In the genomic region with DNA sequence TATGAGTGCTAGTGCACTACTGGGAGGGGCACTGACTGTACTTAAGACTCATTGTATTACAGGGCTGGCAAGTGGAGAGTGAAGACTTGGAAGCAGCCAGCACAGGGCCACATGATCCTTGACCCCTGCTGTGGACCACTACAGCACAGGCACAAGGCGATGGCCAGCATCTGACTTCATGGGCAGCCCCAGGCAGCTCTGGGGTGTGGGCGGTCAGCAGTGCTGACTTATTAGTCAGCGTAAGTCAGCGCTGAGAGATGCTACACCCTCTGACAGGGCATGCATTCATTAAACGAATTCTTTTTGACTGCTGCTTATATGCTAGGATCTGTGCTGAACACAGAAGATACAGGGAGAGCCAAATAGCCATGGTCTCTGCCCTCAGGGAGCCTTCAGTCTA, we compare ENCODE assay signal across 16 cellular contexts. TPM values are rescaled to one million over a fixed set of nuclear protein-coding genes. Genes with fewer than 3 reads are reported as not detected.
A peak's percentile ranks its signal among the peaks of the same experiment; 100 is the strongest.
DNase-seq lines count a peak whose midpoint lies in the region; ATAC-seq and TF ChIP-seq lines count a peak whose summit lies in the region.
"Had no signal": no experiment of that assay in that cellular context is flagged by ENCODE, and none has a peak within 500 bp of the region (broad histone marks: within the 10 kb centered on the region; RNA-seq: fewer than 3 reads in every experiment).

No MANE protein-coding gene starts in this region.

- H3K27me3 Mint-ChIP-seq in neural progenitor cell (ENCODE audit: insufficient read depth, low read depth), result peaks cover 2% of the 10 kb centered on the region
- H3K27me3 Mint-ChIP-seq in natural killer cell (ENCODE audit: low read depth in 2 of 2), result peaks cover 0 to 3% of the 10 kb centered on the region in 2 donors

- H3K36me3 Mint-ChIP-seq in neural progenitor cell (peaks cover 2% of the 10 kb centered on the region), natural killer cell (no peaks in the 10 kb centered on the region)

- no peak overlapping the region for H3K4me2 ChIP-seq in PC-9
- H3K4me2 ChIP-seq in neural progenitor cell, result no peak overlapping the region

- TF ChIP-seq CTCF in PC-9 (conservative IDR thresholded peaks at IDR 0.05), result no peak
- no peak for TF ChIP-seq CTCF in epithelial cell of esophagus (IDR thresholded peaks at IDR 0.05; ENCODE audit: insufficient read depth, low read depth, low read length, missing control alignments)
- TF ChIP-seq CTCF in neural progenitor cell (IDR thresholded peaks at IDR 0.05), result no peak
- TF ChIP-seq CTCF in natural killer cell (IDR thresholded peaks at IDR 0.05), result no peak
- no peak for TF ChIP-seq CTCF in dorsolateral prefrontal cortex (IDR thresholded peaks at IDR 0.05 in 54 of 56, conservative IDR thresholded peaks at IDR 0.05 in 2 of 56; ENCODE audit: low read depth in 1 of 56, partially characterized antibody in 56 of 56)

- H3K4me3 ChIP-seq in PC-9, result no peak overlapping the region
- no peak overlapping the region for H3K4me3 ChIP-seq in epithelial cell of esophagus (ENCODE audit: low read length)
- no peak overlapping the region for H3K4me3 ChIP-seq in neural progenitor cell
- H3K4me3 ChIP-seq in dorsolateral prefrontal cortex, result no peak overlapping the region
- H3K4me3 ChIP-seq: skin epidermis had no signal

- DNase-seq in ELR (ENCODE audit: low read depth) (peak; percentile 95), PC-9 (peak; percentile 36 to 57), epithelial cell of esophagus (ENCODE audit: low read depth) (peak; percentile 87), neural progenitor cell (ENCODE audit: low spot score) (no peak), NCI-H187 (lab: John Stamatoyannopoulos, UW) (no peak), natural killer cell (no peak), dorsolateral prefrontal cortex (no peak)
- DNase-seq in stimulated activated CD4-positive, alpha-beta T cell treated with anti-CD3 and anti-CD28 coated beads, Interleukin-12 subunit alpha, Interleukin-12 subunit beta, amount 100 ng/mL, for 4 hours, result no peak
- DNase-seq: activated CD8-positive, alpha-beta T cell treated with anti-CD3 and anti-CD28 coated beads, Interleukin-2, amount 10 ng/mL, durations not matched to agents 7 days and 5 days; amygdala; H7; Karpas-422; NCI-H510A; stimulated activated naive CD4-positive, alpha-beta T cell treated with Interleukin-2 at 50 U/mL for 16 hours had no signal

- H3K9me3 ChIP-seq in PC-9 (ENCODE audit: insufficient read depth, low read depth), result no peaks in the 10 kb centered on the region
- H3K9me3 ChIP-seq in neural progenitor cell (ENCODE audit: low read depth), result no peaks in the 10 kb centered on the region

- CTCF ChIA-PET in PC-9 (lab: Charles Lee), result no interaction called here

- no peak for ATAC-seq in natural killer cell
- ATAC-seq: activated CD8-positive, alpha-beta T cell treated with anti-CD3 and anti-CD28 coated beads, Interleukin-2, amount 10 ng/mL, durations not matched to agents 7 days and 5 days had no signal

- H4K20me1 ChIP-seq in PC-9 (ENCODE audit: insufficient read depth), result no peaks in the 10 kb centered on the region
- H4K20me1 ChIP-seq in neural progenitor cell (ENCODE audit: low read depth), result no peaks in the 10 kb centered on the region

- H3K79me2 ChIP-seq in PC-9 (ENCODE audit: low read depth) (no peaks in the 10 kb centered on the region), neural progenitor cell (ENCODE audit: low read depth) (no peaks in the 10 kb centered on the region)

- no peaks in the 10 kb centered on the region for H3K4me1 Mint-ChIP-seq in neural progenitor cell
- no peaks in the 10 kb centered on the region for H3K4me1 Mint-ChIP-seq in natural killer cell

- intact Hi-C loops in PC-9 (cut with micrococcal nuclease; ENCODE audit: unreplicated experiment), result no loop called here
- intact Hi-C loops in natural killer cell (cut with micrococcal nuclease), result no loop called here
- intact Hi-C loops in dorsolateral prefrontal cortex (cut with DNase I), result no loop called here

- no peak overlapping the region for H3K27ac Mint-ChIP-seq in neural progenitor cell
- H3K27ac Mint-ChIP-seq in natural killer cell, result no peak overlapping the region
- H3K27ac Mint-ChIP-seq: activated CD8-positive, alpha-beta T cell treated with anti-CD3 and anti-CD28 coated beads, Interleukin-2, amount 10 ng/mL, durations not matched to agents 7 days and 5 days had no signal

- peaks cover 9% of the 10 kb centered on the region; the same call in 1 of the 2 replicates for H3K4me1 ChIP-seq in PC-9 (replicated peaks; ENCODE audit: insufficient read depth)
- no peaks in the 10 kb centered on the region for H3K4me1 ChIP-seq in neural progenitor cell

- no peak overlapping the region for H3K9ac ChIP-seq in neural progenitor cell

- H3K4me3 Mint-ChIP-seq in neural progenitor cell, result peak overlapping the region; percentile 9
- H3K4me3 Mint-ChIP-seq in natural killer cell, result no peak overlapping the region
- H3K4me3 Mint-ChIP-seq: activated CD8-positive, alpha-beta T cell treated with anti-CD3 and anti-CD28 coated beads, Interleukin-2, amount 10 ng/mL, durations not matched to agents 7 days and 5 days had no signal

- no peaks in the 10 kb centered on the region for H3K27me3 ChIP-seq in PC-9 (ENCODE audit: insufficient read depth, low read depth)
- no peaks in the 10 kb centered on the region for H3K27me3 ChIP-seq in neural progenitor cell
- no peaks in the 10 kb centered on the region for H3K27me3 ChIP-seq in dorsolateral prefrontal cortex

- H3K9me2 ChIP-seq in PC-9 (ENCODE audit: insufficient read depth), result no peaks in the 10 kb centered on the region

- BruUV-seq in PC-9 (replicated peaks; lab: Mats Ljungman, UMichigan), result no TSS peak

- POLR2A ChIA-PET in PC-9 (lab: Charles Lee; ENCODE audit: unreplicated experiment), result no interaction called here

- H3K36me3 ChIP-seq in PC-9 (ENCODE audit: low read depth) (no peaks in the 10 kb centered on the region), neural progenitor cell (no peaks in the 10 kb centered on the region)

- peaks cover 2% of the 10 kb centered on the region; the same call in 1 of the 2 replicates for H3F3A ChIP-seq in PC-9 (ENCODE audit: insufficient read depth, low read depth)
- H3F3A ChIP-seq in neural progenitor cell (ENCODE audit: low read depth), result no peaks in the 10 kb centered on the region

- H3K27ac ChIP-seq in PC-9 (no peak overlapping the region), neural progenitor cell (no peak overlapping the region), dorsolateral prefrontal cortex (no peak overlapping the region)

- H3K9me3 Mint-ChIP-seq in neural progenitor cell, result no peaks in the 10 kb centered on the region
- no peaks in the 10 kb centered on the region for H3K9me3 Mint-ChIP-seq in natural killer cell

- H2AFZ ChIP-seq in PC-9 (no peak overlapping the region), neural progenitor cell (replicated peaks) (no peak overlapping the region)

RNA-seq across cellular contexts. Expression of a gene that starts 9.3 kb away (rescaled TPM):
- total RNA-seq in PC-9 (2021) (not detected in 2 replicates), neural progenitor cell (ENCODE audit: low replicate concordance) (not detected in 2 replicates), natural killer cell (under 1 TPM; 0.18 to 0.64 (median 0.23) TPM), dorsolateral prefrontal cortex (1 to 10 TPM in 13 of 120 experiments, under 1 TPM in 87, not detected in 20; 0.18 to 1.8 (median 0.56) TPM)
- total RNA-seq: activated CD8-positive, alpha-beta T cell treated with anti-CD3 and anti-CD28 coated beads, Interleukin-2, amount 10 ng/mL, durations not matched to agents 7 days and 5 days; H7; osteocyte had no signal

Comparison
In these comparisons a context has a peak if more than half of its experiments do, and no peak if none do; other contexts are left out.
1. DNase-seq: peak in ELR (single experiment), PC-9 (2 of 2) and epithelial cell of esophagus (single experiment); none in neural progenitor cell (single experiment), NCI-H187 (0 of 2), natural killer cell (single experiment), stimulated activated CD4-positive, alpha-beta T cell treated with anti-CD3 and anti-CD28 coated beads, Interleukin-12 subunit alpha, Interleukin-12 subunit beta, amount 100 ng/mL, for 4 hours (single experiment) and dorsolateral prefrontal cortex (0 of 10).